Comparison of ENCODE assay signal across 20 cellular contexts in the genomic region with DNA sequence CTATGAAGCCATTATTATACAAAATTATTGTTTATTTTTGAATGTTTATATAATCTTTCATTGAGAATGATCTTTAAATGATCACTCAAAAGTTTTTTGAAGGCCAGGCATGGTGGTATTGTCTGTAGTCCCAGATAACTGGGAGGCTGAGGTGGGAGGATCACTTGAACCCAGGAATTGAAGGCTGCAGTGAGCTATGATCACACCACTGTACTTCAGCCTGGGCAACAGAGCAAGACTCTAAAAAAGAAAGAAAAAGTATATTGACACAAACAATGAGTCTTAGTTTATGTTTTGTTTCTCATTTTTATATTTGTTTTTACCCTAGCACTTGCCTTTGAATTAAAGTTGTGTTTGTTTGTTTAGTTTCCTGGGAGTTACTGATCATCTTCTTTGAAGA.
"Had no signal": no experiment of that assay in that cellular context is flagged by ENCODE, and none has a peak within 500 bp of the region (broad histone marks: within the 10 kb centered on the region; RNA-seq: fewer than 3 reads in every experiment).

No MANE protein-coding gene starts in this region.

- H3K27me3 Mint-ChIP-seq: stimulated activated memory B cell treated with anti-CD40 and anti-IgM and Interleukin-4, amounts not matched to agents 10 μg/mL and 1 μg/mL and 100 μg/mL, for 72 hours had no signal

- H3K4me1 ChIP-seq: uterus had no signal

- H3K9me3 ChIP-seq: gastroesophageal sphincter, neutrophil, thyroid gland, uterus had no signal

- H3K36me3 ChIP-seq: neutrophil, thyroid gland, uterus had no signal

- H3K27ac Mint-ChIP-seq: stimulated activated memory B cell treated with anti-CD40 and anti-IgM and Interleukin-4, amounts not matched to agents 10 μg/mL and 1 μg/mL and 100 μg/mL, for 72 hours had no signal

- H3K9me3 Mint-ChIP-seq: stimulated activated memory B cell treated with anti-CD40 and anti-IgM and Interleukin-4, amounts not matched to agents 10 μg/mL and 1 μg/mL and 100 μg/mL, for 72 hours had no signal

- H3K4me3 ChIP-seq: lung, thyroid gland had no signal

- H3K4me3 Mint-ChIP-seq: stimulated activated memory B cell treated with anti-CD40 and anti-IgM and Interleukin-4, amounts not matched to agents 10 μg/mL and 1 μg/mL and 100 μg/mL, for 72 hours had no signal

- H3K27ac ChIP-seq: cardiac muscle cell, coronary artery, neutrophil, thyroid gland, uterus had no signal

- ATAC-seq: gastroesophageal sphincter; left colon; stimulated activated memory B cell treated with anti-CD40 and anti-IgM and Interleukin-4, amounts not matched to agents 10 μg/mL and 1 μg/mL and 100 μg/mL, for 72 hours had no signal

- H3K27me3 ChIP-seq: cardiac muscle cell, gastroesophageal sphincter, thyroid gland, uterus had no signal

- DNase-seq: activated CD4-positive, alpha-beta T cell treated with anti-CD3 and anti-CD28 coated beads, Interleukin-2, amount 50 U/mL, for 4 hours; activated CD4-positive, CD25-positive, alpha-beta regulatory T cell treated with anti-CD3 and anti-CD28 coated beads, Interleukin-2, amount 50 U/mL, for 72 hours; activated effector memory CD4-positive, alpha-beta T cell treated with Interleukin-2 at 50 U/mL for 16 hours; activated naive CD4-positive, alpha-beta T cell treated with anti-CD3 and anti-CD28 coated beads, Interleukin-2, amount 50 U/mL, for 16 hours; activated T-cell treated with anti-CD3 and anti-CD28 coated beads, Interleukin-2, amount 50 U/mL, for 1 hour; effector CD8-positive, alpha-beta T cell; left colon; midbrain; retina; stimulated activated CD4-positive, alpha-beta T cell treated with anti-CD3 and anti-CD28 coated beads, Interleukin-2, amount 100 ng/mL, for 48 hours; T-helper 1 cell; T1000; uterus had no signal
